In the genomic region with DNA sequence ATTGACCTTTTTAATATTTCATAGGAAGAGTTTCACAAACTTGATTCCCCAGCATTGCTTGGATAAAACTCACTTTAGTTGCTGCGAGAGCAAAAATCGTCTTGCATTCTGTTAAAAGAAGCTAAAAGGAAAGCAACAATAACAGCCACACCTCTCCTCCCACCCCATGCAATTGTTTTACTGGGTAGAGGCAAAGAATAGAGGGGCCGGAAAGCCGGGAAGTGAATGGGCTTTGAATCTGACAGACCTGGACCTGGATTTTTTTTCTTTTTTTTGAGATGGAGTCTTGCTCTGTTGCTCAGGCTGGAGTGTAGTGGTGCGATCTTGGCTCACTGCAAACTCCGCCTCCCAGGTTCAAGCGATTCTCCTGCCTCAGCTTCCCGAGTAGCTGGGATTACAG, we compare ENCODE assay signal across 8 cellular contexts. TPM values are rescaled to one million over a fixed set of nuclear protein-coding genes. Genes with fewer than 3 reads are reported as not detected.
DNase-seq lines count a peak whose midpoint lies in the region; ATAC-seq and TF ChIP-seq lines count a peak whose summit lies in the region.
"Not testable (repeated sequence)": the region's sequence is repeated elsewhere in the genome, so short reads cannot be mapped to it uniquely, and the experiment has no call there.

No MANE protein-coding gene starts in this region.

- H3K18ac ChIP-seq in H9 (ENCODE audit: insufficient read length, low read depth, low read length), result not testable (repeated sequence)

- not testable (repeated sequence) for DNase-seq in H9; WTC11 (ENCODE audit: low spot score); left ventricle myocardium inferior; neural progenitor cell (ENCODE audit: low spot score); upper lobe of right lung
- DNase-seq in heart left ventricle, result peak in 3 of 5 donors; percentile 33 to 49 (median 38)

- H2BK15ac ChIP-seq in H9 (ENCODE audit: low read depth, low read length), result not testable (repeated sequence)

- not testable (repeated sequence) for H3K23me2 ChIP-seq in H9 (ENCODE audit: insufficient read length, low read depth, low read length, poor library complexity, severe bottlenecking)

- peaks cover 12 to 22% (median 19%) of the 10 kb centered on the region in 3 experiments for H3K36me3 Mint-ChIP-seq in H9 (ENCODE audit: insufficient read depth in 1 of 3, low read depth in 3 of 3)
- H3K36me3 Mint-ChIP-seq in WTC11, result peaks cover 17% of the 10 kb centered on the region
- H3K36me3 Mint-ChIP-seq in neural progenitor cell, result not testable (repeated sequence)

- not testable (repeated sequence) for H2BK12ac ChIP-seq in H9 (ENCODE audit: insufficient read length, low read depth, low read length)

- POLR2A ChIA-PET in WTC11 (lab: Charles Lee), result interaction anchor here (1.3 kb wide), 1 partner anchor 44 kb away, joined by 5 read pairs; no protein-coding TSS in a partner anchor

- CTCF ChIA-PET in WTC11 (lab: Charles Lee), result interaction anchor here (1.1 to 2.5 kb wide), 3 partner anchors 28 to 96 kb away, joined by 3 to 18 read pairs (median 5); no protein-coding TSS in a partner anchor

- H4K20me1 ChIP-seq in H9 (ENCODE audit: control insufficient read depth, insufficient read depth, insufficient read length); neural progenitor cell (ENCODE audit: low read depth): not testable (repeated sequence)

- H3K56ac ChIP-seq in H9 (ENCODE audit: insufficient read length, low read depth, low read length), result not testable (repeated sequence)

- not testable (repeated sequence) for H3K27me3 Mint-ChIP-seq in H9 (ENCODE audit: low read depth); WTC11 (ENCODE audit: low read depth); neural progenitor cell (ENCODE audit: insufficient read depth, low read depth)

- H3K4me2 ChIP-seq in H9 (ENCODE audit: insufficient read depth, insufficient read length, low read length), result not testable (repeated sequence)
- peak overlapping the region; percentile 45 for H3K4me2 ChIP-seq in neural progenitor cell
- H3K4me2 ChIP-seq in parathyroid adenoma (ENCODE audit: low read length), result peak overlapping the region; percentile 24

- not testable (repeated sequence) for H3K9ac ChIP-seq in H9 (ENCODE audit: extremely low read depth, insufficient read length, low read length); neural progenitor cell; parathyroid adenoma
- H3K9ac ChIP-seq in iPS-20b (ENCODE audit: low read depth, low read length), result peak overlapping the region; percentile 5; the same call in 1 of the 2 replicates

- not testable (repeated sequence) for H3K9me3 Mint-ChIP-seq in H9, WTC11, neural progenitor cell

- not testable (repeated sequence) for H3K14ac ChIP-seq in H9 (ENCODE audit: insufficient read depth, low read length)

- H2BK20ac ChIP-seq in H9 (ENCODE audit: low read depth, low read length, poor library complexity, severe bottlenecking), result not testable (repeated sequence)

- H4K5ac ChIP-seq in H9 (ENCODE audit: insufficient read length, low read depth, low read length), result not testable (repeated sequence)

- H3K27me3 ChIP-seq in H9 (ENCODE audit: insufficient read depth, low read length); heart left ventricle; left ventricle myocardium inferior (ENCODE audit: low read depth); iPS-20b (ENCODE audit: insufficient read depth, low read length); neural progenitor cell; parathyroid adenoma (ENCODE audit: control insufficient read depth, insufficient read depth, low read length); upper lobe of right lung: not testable (repeated sequence)

- not testable (repeated sequence) for H3K4me1 ChIP-seq in H9 (ENCODE audit: insufficient read depth, low read length); left ventricle myocardium inferior; neural progenitor cell; parathyroid adenoma; upper lobe of right lung
- H3K4me1 ChIP-seq in heart left ventricle (peaks cover 0 to 13% (median 2%) of the 10 kb centered on the region in 12 donors), iPS-20b (ENCODE audit: insufficient read depth, low read length) (peaks cover 17% of the 10 kb centered on the region; the same call in 1 of the 2 replicates)

- H3K4ac ChIP-seq in H9 (ENCODE audit: low read depth, low read length), result not testable (repeated sequence)

- not testable (repeated sequence) for H3F3A ChIP-seq in neural progenitor cell (ENCODE audit: low read depth)

- H3K23ac ChIP-seq in H9 (ENCODE audit: insufficient read length, low read depth, low read length), result not testable (repeated sequence)

- not testable (repeated sequence) for H3K36me3 ChIP-seq in heart left ventricle; left ventricle myocardium inferior; iPS-20b (ENCODE audit: insufficient read depth, low read depth, low read length); neural progenitor cell; parathyroid adenoma (ENCODE audit: control insufficient read depth, insufficient read depth, low read length); upper lobe of right lung

- TF ChIP-seq POLR2A in heart left ventricle (IDR thresholded peaks at IDR 0.05), result not testable (repeated sequence)

- H3K4me3 ChIP-seq in heart left ventricle (peak overlapping the region in 4 of 12 donors; percentile 11 to 24 (median 19)), left ventricle myocardium inferior (peak overlapping the region; percentile 42)
- not testable (repeated sequence) for H3K4me3 ChIP-seq in iPS-20b (ENCODE audit: low read length); neural progenitor cell; parathyroid adenoma (ENCODE audit: low read depth, low read length); upper lobe of right lung

- H3K79me1 ChIP-seq in H9 (ENCODE audit: insufficient read depth, low read depth, low read length, poor library complexity, severe bottlenecking), result not testable (repeated sequence)

- not testable (repeated sequence) for ATAC-seq in WTC11, upper lobe of right lung
- ATAC-seq in heart left ventricle, result peak in 2 of 4 donors; percentile 28 to 85

- H3K4me1 Mint-ChIP-seq in H9 (peaks cover 27 to 31% of the 10 kb centered on the region in 2 experiments), WTC11 (peaks cover 46% of the 10 kb centered on the region)
- H3K4me1 Mint-ChIP-seq in neural progenitor cell, result not testable (repeated sequence)

- H3K4me3 Mint-ChIP-seq in H9, result peak overlapping the region in 1 of 2 experiments; percentile 35; a peak in 1 of 5 replicates
- not testable (repeated sequence) for H3K4me3 Mint-ChIP-seq in WTC11, neural progenitor cell

- H4K91ac ChIP-seq in H9 (ENCODE audit: insufficient read length, low read depth, low read length), result not testable (repeated sequence)

- not testable (repeated sequence) for H3K9me3 ChIP-seq in H9 (ENCODE audit: control insufficient read depth, low read depth, low read length); heart left ventricle; left ventricle myocardium inferior (replicated peaks); iPS-20b (ENCODE audit: insufficient read depth, low read depth, low read length); neural progenitor cell (ENCODE audit: low read depth); parathyroid adenoma (ENCODE audit: control insufficient read depth, low read length); upper lobe of right lung

- not testable (repeated sequence) for H2BK5ac ChIP-seq in H9 (ENCODE audit: insufficient read length, low read length)

- intact Hi-C loops in heart left ventricle (cut with DNase I); left ventricle myocardium inferior (cut with micrococcal nuclease); upper lobe of right lung (cut with DNase I): not testable (repeated sequence)

- no CpG with 5 or more reads among the region's 8 CpGs for WGBS in H9 (ENCODE audit: extremely low coverage, insufficient read length, low lambda C conversion rate)
- WGBS in heart left ventricle, 4 donors, result 69 to 72% (median 72%) methylated on average over 8 of the region's 8 CpGs

- not testable (repeated sequence) for H2AFZ ChIP-seq in H9 (ENCODE audit: low read length); neural progenitor cell (replicated peaks); parathyroid adenoma

- H3K27ac Mint-ChIP-seq in H9 (peak overlapping the region in 2 of 3 experiments; percentile 54 to 76; a peak in 3 of 7 replicates), WTC11 (peak overlapping the region; percentile 89)
- H3K27ac Mint-ChIP-seq in neural progenitor cell, result not testable (repeated sequence)

- H3T11ph ChIP-seq in H9 (ENCODE audit: low read length), result not testable (repeated sequence)

- not testable (repeated sequence) for H4K8ac ChIP-seq in H9 (replicated peaks; ENCODE audit: insufficient read length, low read depth, low read length)

- H3K27ac ChIP-seq in H9 (ENCODE audit: insufficient read length, low read depth, low read length); iPS-20b (ENCODE audit: low read length); neural progenitor cell; parathyroid adenoma: not testable (repeated sequence)
- H3K27ac ChIP-seq in heart left ventricle, result peak overlapping the region in 11 of 12 donors; percentile 36 to 77 (median 69)
- H3K27ac ChIP-seq in left ventricle myocardium inferior (replicated peaks), result peak overlapping the region; percentile 80
- peak overlapping the region; percentile 24 for H3K27ac ChIP-seq in upper lobe of right lung

- TF ChIP-seq CTCF in H9 (conservative IDR thresholded peaks at IDR 0.05); WTC11 (IDR thresholded peaks at IDR 0.05); heart left ventricle (IDR thresholded peaks at IDR 0.05); left ventricle myocardium inferior (IDR thresholded peaks at IDR 0.05; ENCODE audit: borderline replicate concordance); neural progenitor cell (IDR thresholded peaks at IDR 0.05); parathyroid adenoma (IDR thresholded peaks at IDR 0.05); upper lobe of right lung (IDR thresholded peaks at IDR 0.05): not testable (repeated sequence)

- H2BK120ac ChIP-seq in H9 (ENCODE audit: low read depth, low read length, poor library complexity, severe bottlenecking), result not testable (repeated sequence)

- not testable (repeated sequence) for H3K79me2 ChIP-seq in H9 (ENCODE audit: insufficient read depth, low read length); neural progenitor cell (ENCODE audit: low read depth); parathyroid adenoma

- not testable (repeated sequence) for H2AK5ac ChIP-seq in H9 (ENCODE audit: insufficient read length, low read length)

RNA-seq across cellular contexts. Expression of gene TJP2, which starts 9.5 kb away (rescaled TPM):
- total RNA-seq in H9 (2021) (130 and 133 TPM in 2 replicates), WTC11 (2021) (155 to 159 TPM (median 156 TPM) in 3 replicates), heart left ventricle (100 to 1,000 TPM in 4 of 9 donors, 10 to 100 TPM in 5; 56.0 to 139 (median 92.0) TPM), left ventricle myocardium inferior (130 TPM), neural progenitor cell (ENCODE audit: low replicate concordance) (35.5 and 60.6 TPM in 2 replicates), upper lobe of right lung (131 TPM)
- polyA plus RNA-seq in heart left ventricle, result 10 to 100 TPM; 29.1 to 29.5 TPM
